In genomic region chr1:244735854-244736561, GRCh38 we compare ENCODE assay signal across 18 cellular contexts.
A peak's percentile ranks its signal among the peaks of the same experiment; 100 is the strongest.
DNase-seq lines count a peak whose midpoint lies in the region; ATAC-seq and TF ChIP-seq lines count a peak whose summit lies in the region.
"Had no signal": no experiment of that assay in that cellular context is flagged by ENCODE, and none has a peak within 500 bp of the region (broad histone marks: within the 10 kb centered on the region; RNA-seq: fewer than 3 reads in every experiment).

No MANE protein-coding gene starts in this region.

- no peaks in the 10 kb centered on the region for H4K20me1 ChIP-seq in BLaER1

- no peak overlapping the region for H3K4me2 ChIP-seq in BLaER1

- ATAC-seq in WTC11 (peak; percentile 83), memory B cell (ENCODE audit: low read depth) (no peak)
- ATAC-seq: left ventricle myocardium superior, right cardiac atrium had no signal

- H3K4me3 Mint-ChIP-seq in WTC11: no peak overlapping the region
- H3K4me3 Mint-ChIP-seq in memory B cell: no peak overlapping the region
- no peak overlapping the region for H3K4me3 Mint-ChIP-seq in activated CD4-positive, alpha-beta memory T cell treated with anti-CD3 and anti-CD28 coated beads for 36 hours
- H3K4me3 Mint-ChIP-seq: activated naive CD4-positive, alpha-beta T cell treated with anti-CD3 and anti-CD28 coated beads, Interleukin-2, amount 50 U/mL, for 24 hours had no signal

- DNase-seq in WTC11 (ENCODE audit: low spot score) (no peak), memory B cell (ENCODE audit: low spot score in 2 of 2) (no peak), nucleus accumbens (lab: John Stamatoyannopoulos, UW) (no peak), COR-L47 (lab: John Stamatoyannopoulos, UW) (no peak), NCI-H2081 (lab: John Stamatoyannopoulos, UW) (no peak)
- DNase-seq in activated CD4-positive, alpha-beta memory T cell treated with anti-CD3 and anti-CD28 coated beads for 36 hours: no peak
- DNase-seq: activated CD4-positive, alpha-beta T cell treated with anti-CD3 and anti-CD28 coated beads, Interleukin-2, amount 50 U/mL, for 4 hours; activated T-cell treated with anti-CD3 and anti-CD28 coated beads, Interleukin-2, amount 50 U/mL, for 1 hour; DMS79 treated with DMSO at 0.1 percent for 48 hours; HCEC 1CT; left ventricle myocardium superior; Peyer's patch; right cardiac atrium; stimulated activated naive CD4-positive, alpha-beta T cell treated with Interleukin-2 at 50 U/mL for 16 hours; transverse colon had no signal

- H3K27ac ChIP-seq in BLaER1 (peak overlapping the region; percentile 78), HUES48 (ENCODE audit: low read depth, low read length) (peak overlapping the region; percentile 82)
- H3K27ac ChIP-seq: Peyer's patch, transverse colon had no signal

- POLR2A ChIA-PET in WTC11 (lab: Charles Lee): no interaction called here
- POLR2A ChIA-PET in activated CD4-positive, alpha-beta memory T cell treated with anti-CD3 and anti-CD28 coated beads for 36 hours (lab: Charles Lee): no interaction called here

- TF ChIP-seq CTCF in WTC11 (IDR thresholded peaks at IDR 0.05): no peak

- H3K9me3 ChIP-seq in BLaER1: peaks cover 34% of the 10 kb centered on the region
- H3K9me3 ChIP-seq in HUES48 (ENCODE audit: control insufficient read depth, insufficient read depth, low read length): no peaks in the 10 kb centered on the region
- H3K9me3 ChIP-seq: Peyer's patch, transverse colon had no signal

- no peak overlapping the region for H3K4me3 ChIP-seq in BLaER1
- no peak overlapping the region for H3K4me3 ChIP-seq in HUES48 (ENCODE audit: low read depth, low read length)
- H3K4me3 ChIP-seq: Peyer's patch, transverse colon had no signal

- H3K9me3 Mint-ChIP-seq in WTC11 (peaks cover 22% of the 10 kb centered on the region), memory B cell (peaks cover 3% of the 10 kb centered on the region)
- H3K9me3 Mint-ChIP-seq in activated CD4-positive, alpha-beta memory T cell treated with anti-CD3 and anti-CD28 coated beads for 36 hours: no peaks in the 10 kb centered on the region
- H3K9me3 Mint-ChIP-seq: activated naive CD4-positive, alpha-beta T cell treated with anti-CD3 and anti-CD28 coated beads, Interleukin-2, amount 50 U/mL, for 24 hours had no signal

- CTCF ChIA-PET in WTC11 (lab: Charles Lee): interaction anchor here (0.6 to 1.2 kb wide), 3 partner anchors 14 to 66 kb away, joined by 3 to 5 read pairs (median 3); no protein-coding TSS in a partner anchor
- CTCF ChIA-PET in activated CD4-positive, alpha-beta memory T cell treated with anti-CD3 and anti-CD28 coated beads for 36 hours (lab: Charles Lee): no interaction called here

- intact Hi-C loops in activated CD4-positive, alpha-beta memory T cell treated with anti-CD3 and anti-CD28 coated beads for 36 hours (cut with micrococcal nuclease): no loop called here

- no peak overlapping the region for H3K9ac ChIP-seq in BLaER1
- no peak overlapping the region for H3K9ac ChIP-seq in HUES48 (ENCODE audit: low read depth, low read length)

- H3K36me3 ChIP-seq in BLaER1 (0 out of 2 replicates have a peak, but pooled peaks cover 4% of the 10 kb centered on the region), HUES48 (ENCODE audit: control insufficient read depth, insufficient read depth, low read length) (no peaks in the 10 kb centered on the region)
- H3K36me3 ChIP-seq: Peyer's patch, transverse colon had no signal

- H3K4me1 Mint-ChIP-seq in WTC11 (peaks cover 44% of the 10 kb centered on the region), memory B cell (peaks cover 3% of the 10 kb centered on the region)
- H3K4me1 Mint-ChIP-seq in activated CD4-positive, alpha-beta memory T cell treated with anti-CD3 and anti-CD28 coated beads for 36 hours (ENCODE audit: low read depth): peaks cover under 1% of the 10 kb centered on the region
- H3K4me1 Mint-ChIP-seq: activated naive CD4-positive, alpha-beta T cell treated with anti-CD3 and anti-CD28 coated beads, Interleukin-2, amount 50 U/mL, for 24 hours had no signal

- H3K4me1 ChIP-seq in BLaER1: peaks cover 17% of the 10 kb centered on the region
- H3K4me1 ChIP-seq in HUES48 (ENCODE audit: control insufficient read depth, insufficient read depth, low read length): peaks cover 8% of the 10 kb centered on the region
- H3K4me1 ChIP-seq: Peyer's patch had no signal

- H3K27me3 ChIP-seq in BLaER1 (peaks cover 11% of the 10 kb centered on the region), HUES48 (ENCODE audit: control insufficient read depth, insufficient read depth, low read length) (peaks cover 11% of the 10 kb centered on the region)
- H3K27me3 ChIP-seq: Peyer's patch had no signal

- H3K27me3 Mint-ChIP-seq in WTC11 (ENCODE audit: low read depth) (peaks cover 23% of the 10 kb centered on the region), memory B cell (no peaks in the 10 kb centered on the region)
- peaks cover 10% of the 10 kb centered on the region for H3K27me3 Mint-ChIP-seq in activated CD4-positive, alpha-beta memory T cell treated with anti-CD3 and anti-CD28 coated beads for 36 hours
- H3K27me3 Mint-ChIP-seq: activated naive CD4-positive, alpha-beta T cell treated with anti-CD3 and anti-CD28 coated beads, Interleukin-2, amount 50 U/mL, for 24 hours had no signal

- H3K27ac Mint-ChIP-seq in WTC11: peak overlapping the region; percentile 98
- H3K27ac Mint-ChIP-seq in memory B cell: peak overlapping the region; percentile 12
- no peak overlapping the region for H3K27ac Mint-ChIP-seq in activated CD4-positive, alpha-beta memory T cell treated with anti-CD3 and anti-CD28 coated beads for 36 hours
- H3K27ac Mint-ChIP-seq: activated naive CD4-positive, alpha-beta T cell treated with anti-CD3 and anti-CD28 coated beads, Interleukin-2, amount 50 U/mL, for 24 hours had no signal

- H3K36me3 Mint-ChIP-seq in WTC11: peaks cover 9% of the 10 kb centered on the region
- H3K36me3 Mint-ChIP-seq in memory B cell: peaks cover 3% of the 10 kb centered on the region
- no peaks in the 10 kb centered on the region for H3K36me3 Mint-ChIP-seq in activated CD4-positive, alpha-beta memory T cell treated with anti-CD3 and anti-CD28 coated beads for 36 hours
- H3K36me3 Mint-ChIP-seq: activated naive CD4-positive, alpha-beta T cell treated with anti-CD3 and anti-CD28 coated beads, Interleukin-2, amount 50 U/mL, for 24 hours had no signal

TF ChIP-seq in WTC11, 78 proteins besides CTCF, POLR2A, EP300 and RAD21 (continues in another document):
- TF ChIP-seq GTF2I (CRISPR knock-in tag; conservative IDR thresholded peaks at IDR 0.05): no peak
- peak; percentile 85; the same call in 1 of the 2 replicates for TF ChIP-seq TEAD1 (CRISPR knock-in tag; IDR thresholded peaks at IDR 0.05)
- TF ChIP-seq ZNF671 (CRISPR knock-in tag; IDR thresholded peaks at IDR 0.05): no peak
- no peak for TF ChIP-seq ERG (CRISPR knock-in tag; IDR thresholded peaks at IDR 0.05)
- no peak for TF ChIP-seq USF1 (CRISPR knock-in tag; IDR thresholded peaks at IDR 0.05)
- no peak for TF ChIP-seq SMAD3 (CRISPR knock-in tag; IDR thresholded peaks at IDR 0.05; ENCODE audit: borderline replicate concordance)
- no peak for TF ChIP-seq ZNF121 (CRISPR knock-in tag; IDR thresholded peaks at IDR 0.05)
- no peak for TF ChIP-seq E2F1 (CRISPR knock-in tag; IDR thresholded peaks at IDR 0.05)
- no peak for TF ChIP-seq PRRX2 (CRISPR knock-in tag; IDR thresholded peaks at IDR 0.05)
- no peak for TF ChIP-seq STAT6 (CRISPR knock-in tag; conservative IDR thresholded peaks at IDR 0.05; ENCODE audit: low read depth)
- no peak for TF ChIP-seq ZBTB21 (CRISPR knock-in tag; IDR thresholded peaks at IDR 0.05; ENCODE audit: borderline replicate concordance)
